Comparison of ENCODE assay signal across 18 cellular contexts in genomic region chr16:10391339-10391738, GRCh38. TPM values are rescaled to one million over a fixed set of nuclear protein-coding genes. Genes with fewer than 3 reads are reported as not detected.
DNase-seq lines count a peak whose midpoint lies in the region; ATAC-seq and TF ChIP-seq lines count a peak whose summit lies in the region.
"Had no signal": no experiment of that assay in that cellular context is flagged by ENCODE, and none has a peak within 500 bp of the region (broad histone marks: within the 10 kb centered on the region; RNA-seq: fewer than 3 reads in every experiment).

No MANE protein-coding gene starts in this region.

- no peak for DNase-seq in activated naive CD8-positive, alpha-beta T cell treated with anti-CD3 and anti-CD28 coated beads, Interleukin-2, amount 50 U/mL, for 24 hours
- DNase-seq in CD8-positive, alpha-beta T cell: no peak
- DNase-seq in T-helper 17 cell (no peak), SIG-M5 treated with dmso at 0.1 percent for 504 hours (lab: John Stamatoyannopoulos, UW; ENCODE audit: unreplicated experiment) (no peak)
- DNase-seq: 8988T; ACHN; BE2C; C1 segment of cervical spinal cord; Caco-2; Calu3; CD4-positive, alpha-beta memory T cell; CD4-positive, CD25-positive, alpha-beta regulatory T cell; DMS79 treated with DMSO at 0.1 percent for 48 hours; GF-D8 had no signal

- CTCF ChIA-PET in CD8-positive, alpha-beta T cell (lab: Charles Lee): interaction anchor here (1.5 kb wide), 1 partner anchor 77 kb away, joined by 4 read pairs; no protein-coding TSS in a partner anchor

- intact Hi-C loops in CD8-positive, alpha-beta T cell (cut with DNase I, micrococcal nuclease): no loop called here

- no peak for ATAC-seq in activated naive CD8-positive, alpha-beta T cell treated with anti-CD3 and anti-CD28 coated beads, Interleukin-2, amount 50 U/mL, for 24 hours
- ATAC-seq in CD8-positive, alpha-beta T cell: no peak
- ATAC-seq in T-helper 17 cell: no peak
- no peak for ATAC-seq in HG03521 (IDR thresholded peaks at IDR 0.05; ENCODE audit: unreplicated experiment)

- H3K27ac ChIP-seq in CD8-positive, alpha-beta T cell (ENCODE audit: low read depth, low read length): no peak overlapping the region
- H3K27ac ChIP-seq: BLaER1 had no signal

- peaks cover 59% of the 10 kb centered on the region for H3K4me1 Mint-ChIP-seq in activated naive CD8-positive, alpha-beta T cell (ENCODE audit: low read depth)
- peaks cover 49% of the 10 kb centered on the region for H3K4me1 Mint-ChIP-seq in activated naive CD8-positive, alpha-beta T cell treated with anti-CD3 and anti-CD28 coated beads, Interleukin-2, amount 50 U/mL, for 24 hours
- H3K4me1 Mint-ChIP-seq in CD8-positive, alpha-beta T cell (ENCODE audit: low read depth): peaks cover 67% of the 10 kb centered on the region
- H3K4me1 Mint-ChIP-seq in T-helper 17 cell: peaks cover 26% of the 10 kb centered on the region

- H3K36me3 ChIP-seq in CD8-positive, alpha-beta T cell (ENCODE audit: insufficient read depth, low read length): no peaks in the 10 kb centered on the region
- H3K36me3 ChIP-seq: BE2C had no signal

- H3K4me1 ChIP-seq in CD8-positive, alpha-beta T cell (ENCODE audit: insufficient read depth, low read length): peaks cover 27% of the 10 kb centered on the region
- H3K4me1 ChIP-seq: BE2C, Caco-2 had no signal

- H3K27me3 Mint-ChIP-seq in activated naive CD8-positive, alpha-beta T cell: no peaks in the 10 kb centered on the region
- H3K27me3 Mint-ChIP-seq in activated naive CD8-positive, alpha-beta T cell treated with anti-CD3 and anti-CD28 coated beads, Interleukin-2, amount 50 U/mL, for 24 hours: no peaks in the 10 kb centered on the region
- no peaks in the 10 kb centered on the region for H3K27me3 Mint-ChIP-seq in CD8-positive, alpha-beta T cell (ENCODE audit: low read depth)
- no peaks in the 10 kb centered on the region for H3K27me3 Mint-ChIP-seq in T-helper 17 cell
- H3K27me3 Mint-ChIP-seq: CD4-positive, alpha-beta memory T cell had no signal

- H3K4me3 Mint-ChIP-seq in activated naive CD8-positive, alpha-beta T cell: no peak overlapping the region
- no peak overlapping the region for H3K4me3 Mint-ChIP-seq in activated naive CD8-positive, alpha-beta T cell treated with anti-CD3 and anti-CD28 coated beads, Interleukin-2, amount 50 U/mL, for 24 hours
- H3K4me3 Mint-ChIP-seq in CD8-positive, alpha-beta T cell: no peak overlapping the region
- no peak overlapping the region for H3K4me3 Mint-ChIP-seq in T-helper 17 cell
- H3K4me3 Mint-ChIP-seq: CD14-positive monocyte had no signal

- H3K4me3 ChIP-seq in CD8-positive, alpha-beta T cell (ENCODE audit: low read depth, low read length): no peak overlapping the region
- H3K4me3 ChIP-seq: BLaER1 had no signal

- TF ChIP-seq CTCF in CD8-positive, alpha-beta T cell (IDR thresholded peaks at IDR 0.05): no peak

- H3K9me3 ChIP-seq in CD8-positive, alpha-beta T cell (ENCODE audit: low read length): no peaks in the 10 kb centered on the region
- H3K9me3 ChIP-seq in T-helper 17 cell (ENCODE audit: control insufficient read depth, low read length, poor library complexity, severe bottlenecking): no peaks in the 10 kb centered on the region
- H3K9me3 ChIP-seq: BE2C, Caco-2 had no signal

- peaks cover 15% of the 10 kb centered on the region for H3K9me3 Mint-ChIP-seq in activated naive CD8-positive, alpha-beta T cell (ENCODE audit: low read depth)
- no peaks in the 10 kb centered on the region for H3K9me3 Mint-ChIP-seq in activated naive CD8-positive, alpha-beta T cell treated with anti-CD3 and anti-CD28 coated beads, Interleukin-2, amount 50 U/mL, for 24 hours
- no peaks in the 10 kb centered on the region for H3K9me3 Mint-ChIP-seq in CD8-positive, alpha-beta T cell

- POLR2A ChIA-PET in CD8-positive, alpha-beta T cell (lab: Charles Lee): interaction anchor here (0.6 kb wide), 1 partner anchor 134 kb away, joined by 3 read pairs; no protein-coding TSS in a partner anchor

- H3K27me3 ChIP-seq in CD8-positive, alpha-beta T cell (ENCODE audit: insufficient read depth, low read length): no peaks in the 10 kb centered on the region
- H3K27me3 ChIP-seq: BE2C, BLaER1 had no signal

- peak overlapping the region; percentile 16 for H3K27ac Mint-ChIP-seq in activated naive CD8-positive, alpha-beta T cell
- no peak overlapping the region for H3K27ac Mint-ChIP-seq in activated naive CD8-positive, alpha-beta T cell treated with anti-CD3 and anti-CD28 coated beads, Interleukin-2, amount 50 U/mL, for 24 hours
- H3K27ac Mint-ChIP-seq in CD8-positive, alpha-beta T cell: peak overlapping the region; percentile 32
- peak overlapping the region; percentile 67 for H3K27ac Mint-ChIP-seq in T-helper 17 cell
- H3K27ac Mint-ChIP-seq: CD14-positive monocyte had no signal

- peaks cover 34% of the 10 kb centered on the region for H3K36me3 Mint-ChIP-seq in activated naive CD8-positive, alpha-beta T cell
- H3K36me3 Mint-ChIP-seq in activated naive CD8-positive, alpha-beta T cell treated with anti-CD3 and anti-CD28 coated beads, Interleukin-2, amount 50 U/mL, for 24 hours (ENCODE audit: low read depth): peaks cover 67% of the 10 kb centered on the region
- peaks cover 57% of the 10 kb centered on the region for H3K36me3 Mint-ChIP-seq in CD8-positive, alpha-beta T cell
- H3K36me3 Mint-ChIP-seq in T-helper 17 cell (ENCODE audit: low read depth): peaks cover 6% of the 10 kb centered on the region

RNA-seq across cellular contexts. Expression of gene ATF7IP2, which starts 5.5 kb away (rescaled TPM):
- total RNA-seq in CD8-positive, alpha-beta T cell: 10 to 100 TPM; 88.1 to 98.0 TPM
- total RNA-seq in T-helper 17 cell: 10 to 100 TPM; 84.6 to 86.7 TPM
